Comparison of ENCODE assay signal across 21 cellular contexts in the genomic region with DNA sequence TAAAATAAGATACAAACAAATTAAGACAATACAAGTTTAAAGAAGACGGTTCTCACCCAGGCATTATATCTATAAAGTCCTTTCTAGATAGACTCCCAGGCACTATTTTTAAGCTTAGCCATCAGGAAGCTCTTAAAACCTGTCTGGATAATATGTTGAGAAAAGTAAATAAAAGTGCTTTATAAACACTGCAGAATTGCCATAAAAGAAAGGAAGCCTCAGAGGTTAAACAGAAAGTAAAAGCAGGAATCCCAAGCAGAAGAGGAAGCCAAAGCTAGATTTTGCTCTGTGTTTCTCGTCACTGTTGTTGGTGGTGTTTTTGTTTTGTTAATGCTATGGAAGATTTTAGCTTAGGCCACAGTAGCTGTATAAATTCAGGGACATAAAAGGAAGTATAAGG.
"Had no signal": no experiment of that assay in that cellular context is flagged by ENCODE, and none has a peak within 500 bp of the region (broad histone marks: within the 10 kb centered on the region; RNA-seq: fewer than 3 reads in every experiment).

No MANE protein-coding gene starts in this region.

- H3K4me3 ChIP-seq: dorsolateral prefrontal cortex, left lung had no signal

- DNase-seq: activated CD4-positive, alpha-beta T cell treated with anti-CD3 and anti-CD28 coated beads for 48 hours; activated CD4-positive, CD25-positive, alpha-beta regulatory T cell; activated CD8-positive, alpha-beta T cell treated with anti-CD3 and anti-CD28 coated beads for 36 hours; activated naive CD4-positive, alpha-beta T cell treated with anti-CD3 and anti-CD28 coated beads for 36 hours; activated T-cell treated with anti-CD3 and anti-CD28 coated beads, Interleukin-2, amount 50 U/mL, for 24 hours; anterior cingulate cortex; central memory CD4-positive, alpha-beta T cell; dorsolateral prefrontal cortex; foreskin keratinocyte; glutamatergic neuron; hypothalamus; left lung; naive thymus-derived CD4-positive, alpha-beta T cell; posterior cingulate gyrus; retina; stimulated activated CD8-positive, alpha-beta memory T cell treated with anti-CD3 and anti-CD28 coated beads, Interleukin-4, amount 100 ng/mL, for 48 hours; stimulated activated naive CD4-positive, alpha-beta T cell had no signal

- ATAC-seq: activated CD8-positive, alpha-beta T cell treated with anti-CD3 and anti-CD28 coated beads for 36 hours; foreskin keratinocyte; left lung; naive thymus-derived CD4-positive, alpha-beta T cell had no signal

- H3K9me3 ChIP-seq: neutrophil had no signal

- H3K27ac Mint-ChIP-seq: activated CD8-positive, alpha-beta T cell treated with anti-CD3 and anti-CD28 coated beads for 36 hours; activated naive CD4-positive, alpha-beta T cell treated with anti-CD3 and anti-CD28 coated beads for 36 hours; activated T-cell treated with anti-CD3 and anti-CD28 coated beads, Interleukin-2, amount 50 U/mL, for 24 hours; activated T-helper 2 cell treated with anti-CD3 and anti-CD28 coated beads, Interferon-gamma antibody, Interleukin-2, Interleukin-4, amounts not matched to agents 10 μg/mL and 5 μg/mL and 100 μg/mL, durations not matched to agents 14 hours and 24 hours and 36 hours; brain; naive thymus-derived CD4-positive, alpha-beta T cell; T-helper 2 cell treated with Interferon-gamma antibody and Interleukin-4, amounts not matched to agents 5 μg/mL and 100 μg/mL, for 36 hours had no signal

- H3K4me3 Mint-ChIP-seq: activated CD8-positive, alpha-beta T cell treated with anti-CD3 and anti-CD28 coated beads for 36 hours; activated naive CD4-positive, alpha-beta T cell treated with anti-CD3 and anti-CD28 coated beads for 36 hours; activated T-cell treated with anti-CD3 and anti-CD28 coated beads, Interleukin-2, amount 50 U/mL, for 24 hours; brain; naive thymus-derived CD4-positive, alpha-beta T cell; T-helper 2 cell treated with Interferon-gamma antibody and Interleukin-4, amounts not matched to agents 5 μg/mL and 100 μg/mL, for 36 hours had no signal

- H3K27me3 ChIP-seq: foreskin keratinocyte, left lung, neutrophil had no signal

- H3K27ac ChIP-seq: dorsolateral prefrontal cortex, foreskin keratinocyte, left lung, neutrophil had no signal

- H3K4me1 ChIP-seq: foreskin keratinocyte, left lung had no signal

- H3K36me3 ChIP-seq: left lung, neutrophil had no signal

- H3K4me1 Mint-ChIP-seq: naive thymus-derived CD4-positive, alpha-beta T cell had no signal

- H3K27me3 Mint-ChIP-seq: activated CD8-positive, alpha-beta T cell treated with anti-CD3 and anti-CD28 coated beads for 36 hours; naive thymus-derived CD4-positive, alpha-beta T cell had no signal

- H3K36me3 Mint-ChIP-seq: brain had no signal
